In genomic region chrX:2610246-2611170, GRCh38 we compare ENCODE assay signal across 9 cellular contexts.
DNase-seq lines count a peak whose midpoint lies in the region; ATAC-seq and TF ChIP-seq lines count a peak whose summit lies in the region.
"Had no signal": no experiment of that assay in that cellular context is flagged by ENCODE, and none has a peak within 500 bp of the region (broad histone marks: within the 10 kb centered on the region; RNA-seq: fewer than 3 reads in every experiment).

No MANE protein-coding gene starts in this region.

- H3K36me3 Mint-ChIP-seq in glutamatergic neuron (ENCODE audit: unreplicated experiment), result no peaks in the 10 kb centered on the region

- TF ChIP-seq CTCF in VCaP (conservative IDR thresholded peaks at IDR 0.05) (no peak), glutamatergic neuron (IDR thresholded peaks at IDR 0.05; ENCODE audit: partially characterized antibody, unreplicated experiment) (no peak)

- peak overlapping the region; percentile 86 for H3K4me3 Mint-ChIP-seq in glutamatergic neuron (ENCODE audit: unreplicated experiment)

- ATAC-seq in GM18502 (IDR thresholded peaks at IDR 0.05; ENCODE audit: poor library complexity, unreplicated experiment), result no peak
- ATAC-seq in GM18861 (IDR thresholded peaks at IDR 0.05; ENCODE audit: unreplicated experiment), result no peak

- no peaks in the 10 kb centered on the region for H3K27me3 ChIP-seq in H7 (ENCODE audit: control insufficient read depth, insufficient read depth, low read length)

- peaks cover 2% of the 10 kb centered on the region; the same call in 1 of the 2 replicates for H3K36me3 ChIP-seq in H7 (replicated peaks; ENCODE audit: control insufficient read depth, insufficient read depth, low read length)

- peaks cover 2% of the 10 kb centered on the region for H3K9me3 Mint-ChIP-seq in glutamatergic neuron (ENCODE audit: unreplicated experiment)

- no peak for DNase-seq in H7
- no peak for DNase-seq in glutamatergic neuron
- DNase-seq in OCI-M2 (lab: John Stamatoyannopoulos, UW; ENCODE audit: unreplicated experiment), result no peak
- no peak for DNase-seq in hypothalamus (lab: John Stamatoyannopoulos, UW)
- DNase-seq: activated gamma-delta T cell treated with Interleukin-2 at 50 U/mL for 16 hours had no signal

- H3K27ac ChIP-seq in VCaP (peak overlapping the region; percentile 80), skin epidermis (peak overlapping the region in 9 of 21 experiments; percentile 80 to 95 (median 88))

- H3K27ac Mint-ChIP-seq in glutamatergic neuron (ENCODE audit: unreplicated experiment), result no peak overlapping the region

- H3K27me3 Mint-ChIP-seq in glutamatergic neuron (ENCODE audit: unreplicated experiment), result peaks cover 7% of the 10 kb centered on the region

- H3K4me3 ChIP-seq in H7 (ENCODE audit: insufficient read depth, low read depth, low read length) (peak overlapping the region; percentile 73), skin epidermis (peak overlapping the region; percentile 61 to 85 (median 78))

- H3K4me1 Mint-ChIP-seq in glutamatergic neuron (ENCODE audit: low read depth, unreplicated experiment), result peaks cover 8% of the 10 kb centered on the region
